ENCODE assay signal across 23 cellular contexts in genomic region chr1:245215071-245215470, GRCh38.
A peak's percentile ranks its signal among the peaks of the same experiment; 100 is the strongest.
DNase-seq lines count a peak whose midpoint lies in the region; ATAC-seq and TF ChIP-seq lines count a peak whose summit lies in the region.
"Had no signal": no experiment of that assay in that cellular context is flagged by ENCODE, and none has a peak within 500 bp of the region (broad histone marks: within the 10 kb centered on the region; RNA-seq: fewer than 3 reads in every experiment).

No MANE protein-coding gene starts in this region.

- no peak for ATAC-seq in HG02884 (IDR thresholded peaks at IDR 0.05; ENCODE audit: unreplicated experiment)
- no peak for ATAC-seq in HG02623 (IDR thresholded peaks at IDR 0.05; ENCODE audit: unreplicated experiment)
- no peak for ATAC-seq in GM19467 (IDR thresholded peaks at IDR 0.05; ENCODE audit: unreplicated experiment)
- ATAC-seq: CD8-positive, alpha-beta T cell; GM23338 had no signal

- H3K4me3 ChIP-seq in AG04450 (ENCODE audit: low read depth, low read length) (no peak overlapping the region), neural progenitor cell (no peak overlapping the region)
- H3K4me3 ChIP-seq: GM23338, HAP-1 had no signal

- peaks cover 38% of the 10 kb centered on the region for H3K4me1 ChIP-seq in neural progenitor cell
- H3K4me1 ChIP-seq: Caco-2, HAP-1 had no signal

- H3K4me3 Mint-ChIP-seq in neural progenitor cell, result no peak overlapping the region
- H3K4me3 Mint-ChIP-seq: B cell; CD8-positive, alpha-beta T cell; GM23338 had no signal

- H3K4me1 Mint-ChIP-seq in neural progenitor cell, result peaks cover 41% of the 10 kb centered on the region
- H3K4me1 Mint-ChIP-seq: B cell had no signal

- in situ Hi-C loops in G401 (cut with HindIII; ENCODE audit: low sequenced_read_pairs), result no loop called here

- H3K36me3 ChIP-seq in neural progenitor cell, result no peaks in the 10 kb centered on the region
- H3K36me3 ChIP-seq: HAP-1 had no signal

- H3K9me3 Mint-ChIP-seq in neural progenitor cell, result peaks cover 20% of the 10 kb centered on the region
- H3K9me3 Mint-ChIP-seq: CD8-positive, alpha-beta T cell; GM23338 had no signal

- H2AFZ ChIP-seq in neural progenitor cell (replicated peaks), result peak overlapping the region; percentile 53
- H2AFZ ChIP-seq: GM23338 had no signal

- TF ChIP-seq CTCF in AG04450 (IDR thresholded peaks at IDR 0.05; ENCODE audit: low read depth, low read length) (no peak), neural progenitor cell (IDR thresholded peaks at IDR 0.05) (no peak)

- peaks cover 2% of the 10 kb centered on the region for H3K36me3 Mint-ChIP-seq in neural progenitor cell
- H3K36me3 Mint-ChIP-seq: CD8-positive, alpha-beta T cell had no signal

- CTCF ChIA-PET in AG04450 (lab: Charles Lee), result no interaction called here

- H3K27ac ChIP-seq in AG04450 (ENCODE audit: low read depth, low read length) (peak overlapping the region; percentile 31), neural progenitor cell (no peak overlapping the region)
- H3K27ac ChIP-seq: C4-2B, HL-60 had no signal

- H3K9ac ChIP-seq in neural progenitor cell, result no peak overlapping the region

- H3K79me2 ChIP-seq in neural progenitor cell (ENCODE audit: low read depth), result no peaks in the 10 kb centered on the region

- POLR2A ChIA-PET in AG04450 (lab: Yijun Ruan, JAX), result no interaction called here

- H3F3A ChIP-seq in neural progenitor cell (ENCODE audit: low read depth), result peaks cover 30% of the 10 kb centered on the region

- H3K4me2 ChIP-seq in neural progenitor cell, result no peak overlapping the region
- H3K4me2 ChIP-seq: GM23338 had no signal

- H3K9me3 ChIP-seq in AG04450 (ENCODE audit: control insufficient read depth, insufficient read depth, low read length) (peaks cover 2% of the 10 kb centered on the region; the same call in 1 of the 2 replicates), neural progenitor cell (ENCODE audit: low read depth) (no peaks in the 10 kb centered on the region)
- H3K9me3 ChIP-seq: Caco-2, HAP-1 had no signal

- H3K27ac Mint-ChIP-seq in neural progenitor cell, result peak overlapping the region; percentile 62
- H3K27ac Mint-ChIP-seq: B cell; CD8-positive, alpha-beta T cell; GM23338 had no signal

- no peaks in the 10 kb centered on the region for H4K20me1 ChIP-seq in neural progenitor cell (ENCODE audit: low read depth)

- H3K27me3 ChIP-seq in AG04450 (ENCODE audit: control insufficient read depth, insufficient read depth, low read length), result no peaks in the 10 kb centered on the region
- H3K27me3 ChIP-seq in neural progenitor cell, result no peaks in the 10 kb centered on the region

- DNase-seq in AG04450 (ENCODE audit: low read depth, low spot score), result no peak
- DNase-seq in G401 (ENCODE audit: low spot score), result peak; percentile 79
- peak; percentile 57 for DNase-seq in cerebellum (ENCODE audit: low spot score)
- DNase-seq in neural progenitor cell (ENCODE audit: low spot score), result no peak
- DNase-seq: Caco-2; CD8-positive, alpha-beta T cell; DMS153; NCI-H1048; NCI-H1417 treated with DMSO at 0.1 percent for 48 hours; NCI-H1694 treated with DMSO at 0.1 percent for 48 hours; NCI-H2081; NCI-H2171; NCI-H345; NCI-H510A treated with DMSO at 0.1 percent for 48 hours; NCI-H774 had no signal

- peaks cover 10% of the 10 kb centered on the region for H3K27me3 Mint-ChIP-seq in neural progenitor cell (ENCODE audit: insufficient read depth, low read depth)
- H3K27me3 Mint-ChIP-seq: B cell had no signal

Comparison
In these comparisons a context has a peak if more than half of its experiments do, and no peak if none do; other contexts are left out.
1. DNase-seq: peak in G401 (single experiment) and cerebellum (single experiment); none in AG04450 (single experiment) and neural progenitor cell (single experiment).